Comparison of ENCODE assay signal across 30 cellular contexts in the genomic region with DNA sequence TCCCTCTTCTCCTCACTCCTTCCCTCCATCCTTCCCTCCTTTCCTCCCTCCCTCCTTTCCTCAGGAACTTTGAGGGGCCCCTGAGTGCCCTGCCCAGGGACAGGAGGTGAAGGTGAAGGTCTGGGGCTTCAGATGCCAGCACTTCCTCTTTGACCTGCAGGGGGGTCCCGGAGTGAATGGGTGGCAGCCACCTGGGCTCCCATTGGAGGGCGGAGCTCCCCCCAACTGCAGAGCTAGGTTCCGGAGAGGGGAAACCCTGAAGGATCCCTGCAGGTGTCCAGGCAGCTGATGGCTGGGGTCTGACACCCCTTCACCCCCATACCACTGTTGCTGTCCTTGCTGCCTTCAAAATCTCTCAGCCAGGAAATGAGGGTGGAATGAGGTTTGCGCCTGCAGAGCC.
"Had no signal": no experiment of that assay in that cellular context is flagged by ENCODE, and none has a peak within 500 bp of the region (broad histone marks: within the 10 kb centered on the region; RNA-seq: fewer than 3 reads in every experiment).

No MANE protein-coding gene starts in this region.

- H3K4me2 ChIP-seq: neural progenitor cell had no signal

- H3K27me3 ChIP-seq: neural progenitor cell, neutrophil, ovary, right lobe of liver, sigmoid colon, thyroid gland, transverse colon, upper lobe of left lung, vagina had no signal

- H3K27ac Mint-ChIP-seq: naive B cell; naive thymus-derived CD8-positive, alpha-beta T cell; natural killer cell treated with Interleukin-12 subunit alpha and Interleukin-12 subunit beta and Interleukin-15 and Interleukin-18, amount 100 ng/mL, for 72 hours; nephron progenitor cell; neural progenitor cell; progenitor cell of endocrine pancreas; stimulated activated effector memory CD8-positive, alpha-beta T cell treated with anti-CD3 and anti-CD28 coated beads, Interleukin-12 subunit alpha, Interleukin-12 subunit beta, amount 100 ng/mL, for 72 hours; stimulated activated naive B cell treated with anti-CD40 and anti-IgM and Interleukin-4, amounts not matched to agents 10 μg/mL and 1 μg/mL and 100 μg/mL, for 72 hours; stimulated activated naive CD8-positive, alpha-beta T cell treated with anti-CD3 and anti-CD28 coated beads, Interleukin-15, Interleukin-2, amounts not matched to agents 100 ng/mL and 50 ng/mL, for 24 hours had no signal

- H3K27me3 Mint-ChIP-seq: naive B cell; natural killer cell treated with Interleukin-12 subunit alpha and Interleukin-12 subunit beta and Interleukin-15 and Interleukin-18, amount 100 ng/mL, for 72 hours; progenitor cell of endocrine pancreas; stimulated activated naive B cell treated with anti-CD40 and anti-IgM and Interleukin-4, amounts not matched to agents 10 μg/mL and 1 μg/mL and 100 μg/mL, for 72 hours; stimulated activated naive CD8-positive, alpha-beta T cell treated with anti-CD3 and anti-CD28 coated beads, Interleukin-15, Interleukin-2, amounts not matched to agents 100 ng/mL and 50 ng/mL, for 24 hours had no signal

- H3K9ac ChIP-seq: neural progenitor cell, parathyroid adenoma had no signal

- H3K9me3 Mint-ChIP-seq: naive B cell; naive thymus-derived CD8-positive, alpha-beta T cell; natural killer cell treated with Interleukin-12 subunit alpha and Interleukin-12 subunit beta and Interleukin-15 and Interleukin-18, amount 100 ng/mL, for 72 hours; nephron progenitor cell; neural progenitor cell; stimulated activated effector memory CD8-positive, alpha-beta T cell treated with anti-CD3 and anti-CD28 coated beads, Interleukin-12 subunit alpha, Interleukin-12 subunit beta, amount 100 ng/mL, for 72 hours; stimulated activated naive B cell treated with anti-CD40 and anti-IgM and Interleukin-4, amounts not matched to agents 10 μg/mL and 1 μg/mL and 100 μg/mL, for 72 hours; stimulated activated naive CD8-positive, alpha-beta T cell treated with anti-CD3 and anti-CD28 coated beads, Interleukin-15, Interleukin-2, amounts not matched to agents 100 ng/mL and 50 ng/mL, for 24 hours had no signal

- H3K4me3 Mint-ChIP-seq: naive B cell; naive thymus-derived CD8-positive, alpha-beta T cell; natural killer cell treated with Interleukin-12 subunit alpha and Interleukin-12 subunit beta and Interleukin-15 and Interleukin-18, amount 100 ng/mL, for 72 hours; nephron progenitor cell; neural progenitor cell; stimulated activated effector memory CD8-positive, alpha-beta T cell treated with anti-CD3 and anti-CD28 coated beads, Interleukin-12 subunit alpha, Interleukin-12 subunit beta, amount 100 ng/mL, for 72 hours; stimulated activated naive B cell treated with anti-CD40 and anti-IgM and Interleukin-4, amounts not matched to agents 10 μg/mL and 1 μg/mL and 100 μg/mL, for 72 hours; stimulated activated naive CD8-positive, alpha-beta T cell treated with anti-CD3 and anti-CD28 coated beads, Interleukin-15, Interleukin-2, amounts not matched to agents 100 ng/mL and 50 ng/mL, for 24 hours had no signal

- ATAC-seq: naive thymus-derived CD8-positive, alpha-beta T cell; natural killer cell treated with Interleukin-12 subunit alpha and Interleukin-12 subunit beta and Interleukin-15 and Interleukin-18, amount 100 ng/mL, for 72 hours; psoas muscle; right cardiac atrium; right lobe of liver; stimulated activated effector memory CD8-positive, alpha-beta T cell treated with anti-CD3 and anti-CD28 coated beads, Interleukin-12 subunit alpha, Interleukin-12 subunit beta, amount 100 ng/mL, for 72 hours; stimulated activated naive B cell treated with anti-CD40 and anti-IgM and Interleukin-4, amounts not matched to agents 10 μg/mL and 1 μg/mL and 100 μg/mL, for 72 hours had no signal

- H3K9me3 ChIP-seq: neutrophil, ovary, psoas muscle, right lobe of liver, sigmoid colon, stomach, thoracic aorta, thyroid gland, transverse colon, upper lobe of left lung, vagina had no signal

- H3K4me3 ChIP-seq: neural progenitor cell, ovary, psoas muscle, right lobe of liver, sigmoid colon, stomach, thoracic aorta, thyroid gland, transverse colon, upper lobe of left lung, vagina had no signal

- H3K4me1 ChIP-seq: parathyroid adenoma, psoas muscle, right lobe of liver, sigmoid colon, stomach, thyroid gland, transverse colon, upper lobe of left lung, vagina had no signal

- H3K4me1 Mint-ChIP-seq: naive B cell; naive thymus-derived CD8-positive, alpha-beta T cell; stimulated activated effector memory CD8-positive, alpha-beta T cell treated with anti-CD3 and anti-CD28 coated beads, Interleukin-12 subunit alpha, Interleukin-12 subunit beta, amount 100 ng/mL, for 72 hours; stimulated activated naive B cell treated with anti-CD40 and anti-IgM and Interleukin-4, amounts not matched to agents 10 μg/mL and 1 μg/mL and 100 μg/mL, for 72 hours had no signal

- H3K79me2 ChIP-seq: parathyroid adenoma had no signal

- H2AFZ ChIP-seq: neural progenitor cell, parathyroid adenoma had no signal

- H3K27ac ChIP-seq: neural progenitor cell, neutrophil, ovary, parathyroid adenoma, psoas muscle, right lobe of liver, sigmoid colon, stomach, thoracic aorta, thyroid gland, transverse colon, upper lobe of left lung, vagina had no signal

- FAIRE-seq: small intestine, urothelium cell line had no signal

- H3K36me3 ChIP-seq: neural progenitor cell, neutrophil, ovary, right lobe of liver, sigmoid colon, stomach, thoracic aorta, thyroid gland, transverse colon, upper lobe of left lung, vagina had no signal

- H3K36me3 Mint-ChIP-seq: naive B cell; naive thymus-derived CD8-positive, alpha-beta T cell; natural killer cell treated with Interleukin-12 subunit alpha and Interleukin-12 subunit beta and Interleukin-15 and Interleukin-18, amount 100 ng/mL, for 72 hours; neural progenitor cell; stimulated activated effector memory CD8-positive, alpha-beta T cell treated with anti-CD3 and anti-CD28 coated beads, Interleukin-12 subunit alpha, Interleukin-12 subunit beta, amount 100 ng/mL, for 72 hours; stimulated activated naive B cell treated with anti-CD40 and anti-IgM and Interleukin-4, amounts not matched to agents 10 μg/mL and 1 μg/mL and 100 μg/mL, for 72 hours had no signal

- DNase-seq: naive B cell; naive thymus-derived CD8-positive, alpha-beta T cell; nephron progenitor cell; occipital lobe; ovary; sigmoid colon; small intestine; stimulated activated CD4-positive, alpha-beta T cell treated with anti-CD3 and anti-CD28 coated beads, Interleukin-15, amount 100 ng/mL, for 24 hours; stimulated activated CD4-positive, alpha-beta T cell treated with anti-CD3 and anti-CD28 coated beads, Interleukin-2, amount 100 ng/mL, for 24 hours; stimulated activated CD4-positive, alpha-beta T cell treated with anti-CD3 and anti-CD28 coated beads, Interleukin-2, amount 100 ng/mL, for 48 hours; stimulated activated CD4-positive, alpha-beta T cell treated with anti-CD3 and anti-CD28 coated beads, Interleukin-4, amount 100 ng/mL, for 24 hours; stimulated activated naive B cell treated with anti-CD40 and anti-IgM and Interleukin-4, amounts not matched to agents 10 μg/mL and 1 μg/mL and 100 μg/mL, for 72 hours; stimulated activated naive CD4-positive, alpha-beta T cell treated with Interleukin-2 at 50 U/mL for 16 hours; stomach; thyroid gland; transverse colon had no signal
